ENCODE assay signal across 23 cellular contexts in the genomic region with DNA sequence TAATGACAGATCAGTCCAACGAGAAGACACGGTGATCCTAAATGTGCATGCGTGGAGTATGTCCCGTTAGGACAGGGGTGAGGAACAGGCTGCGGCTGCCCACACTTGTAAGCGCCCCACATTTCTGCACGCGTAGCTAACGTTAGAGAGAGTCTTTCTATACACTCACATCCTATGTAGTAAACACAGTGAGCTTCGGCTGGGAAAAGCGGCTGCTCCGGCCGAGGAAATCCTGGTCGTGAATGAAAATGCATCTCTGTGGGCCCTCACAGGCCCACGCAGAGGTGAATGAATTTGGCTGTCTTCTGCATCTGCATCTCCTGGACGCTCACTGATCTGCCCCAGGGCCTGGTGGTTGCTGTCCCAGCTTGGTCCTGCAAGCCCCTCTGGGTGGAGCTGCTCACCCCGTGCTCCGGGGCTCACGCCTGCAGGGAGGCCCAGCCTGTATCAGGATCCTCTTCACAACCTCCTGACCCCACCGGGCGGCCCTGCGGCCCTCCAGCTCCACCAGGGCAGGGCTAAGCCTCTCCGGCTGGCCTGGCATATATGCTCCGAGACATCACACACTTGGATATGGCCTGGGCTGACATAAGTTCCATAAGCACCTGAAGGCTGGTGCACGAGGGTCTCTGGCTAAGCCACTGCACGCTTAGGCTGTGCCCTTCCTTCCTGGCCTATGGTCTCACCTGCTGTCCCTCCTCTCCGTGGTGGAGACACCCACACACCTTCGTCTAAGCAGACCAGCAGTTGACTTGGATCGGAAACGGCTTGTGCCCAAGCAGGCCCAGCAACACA.
DNase-seq lines count a peak whose midpoint lies in the region; ATAC-seq and TF ChIP-seq lines count a peak whose summit lies in the region.
"Had no signal": no experiment of that assay in that cellular context is flagged by ENCODE, and none has a peak within 500 bp of the region (broad histone marks: within the 10 kb centered on the region; RNA-seq: fewer than 3 reads in every experiment).

No MANE protein-coding gene starts in this region.

- H3K4me3 ChIP-seq in coronary artery: no peak overlapping the region
- H3K4me3 ChIP-seq: A549; BLaER1 treated with 17β-estradiol and CSF1 and Interleukin-3, amounts not matched to agents 10 nM and 100 nM had no signal

- TF ChIP-seq CTCF in CD14-positive monocyte (IDR thresholded peaks at IDR 0.05) (no peak), coronary artery (IDR thresholded peaks at IDR 0.05) (no peak)

- no peak for DNase-seq in CD14-positive monocyte (ENCODE audit: low spot score)
- peak; percentile 56 for DNase-seq in coronary artery (ENCODE audit: low spot score)
- DNase-seq in mesenteric fat pad (ENCODE audit: low spot score): peak; percentile 82
- DNase-seq in nucleus accumbens (lab: John Stamatoyannopoulos, UW): no peak
- no peak for DNase-seq in DMS 273 (lab: John Stamatoyannopoulos, UW; ENCODE audit: unreplicated experiment)
- no peak for DNase-seq in left lobe of liver (ENCODE audit: low spot score)
- DNase-seq: AML-193; CD4-positive, alpha-beta memory T cell; DMS153; H7; NCI-H1048; NCI-H1417; NCI-H1694; NCI-H2081; NCI-H2227 treated with DMSO at 0.1 percent for 48 hours; NCI-H526 treated with DMSO at 0.1 percent for 48 hours; SHP77 treated with DMSO at 0.1 percent for 48 hours had no signal

- H3K36me3 Mint-ChIP-seq in CD14-positive monocyte: peaks cover 55 to 68% of the 10 kb centered on the region in 2 donors

- ATAC-seq in HG02870 (IDR thresholded peaks at IDR 0.05; ENCODE audit: unreplicated experiment) (no peak), left lobe of liver (no peak)
- ATAC-seq: A549, Panc1 had no signal

- intact Hi-C loops in CD14-positive monocyte (cut with micrococcal nuclease): no loop called here

- peaks cover 0 to 5% (median 0%) of the 10 kb centered on the region in 3 donors for H3K27me3 Mint-ChIP-seq in CD14-positive monocyte (ENCODE audit: low read depth in 3 of 3)
- H3K27me3 Mint-ChIP-seq: CD4-positive, alpha-beta memory T cell had no signal

- peak overlapping the region in 4 of 7 donors; percentile 3 to 69 (median 43) for H3K27ac Mint-ChIP-seq in CD14-positive monocyte

- peaks cover 0 to 2% (median 0%) of the 10 kb centered on the region in 7 donors for H3K9me3 Mint-ChIP-seq in CD14-positive monocyte
- H3K9me3 Mint-ChIP-seq: CD4-positive, alpha-beta memory T cell had no signal

- H3K4me3 Mint-ChIP-seq in CD14-positive monocyte: no peak overlapping the region
- H3K4me3 Mint-ChIP-seq: CD4-positive, alpha-beta memory T cell had no signal

- peaks cover 13% of the 10 kb centered on the region for H3K4me1 Mint-ChIP-seq in CD14-positive monocyte

- no peak overlapping the region for H3K27ac ChIP-seq in coronary artery
- H3K27ac ChIP-seq: A549; BLaER1 treated with 17β-estradiol and CSF1 and Interleukin-3, amounts not matched to agents 10 nM and 100 nM; KMS-11 had no signal

TF ChIP-seq in PFSK-1, 5 proteins besides CTCF, POLR2A, EP300 and RAD21:
- no peak for TF ChIP-seq SIN3A (IDR thresholded peaks at IDR 0.05; ENCODE audit: borderline replicate concordance, insufficient read depth, low read length)
- TF ChIP-seq POLR2AphosphoS5 (IDR thresholded peaks at IDR 0.05; ENCODE audit: low read depth, low read length): peak; percentile 22; the same call in 1 of the 2 replicates

Comparison
In these comparisons a context has a peak if more than half of its experiments do, and no peak if none do; other contexts are left out.
1. DNase-seq: peak in coronary artery (single experiment) and mesenteric fat pad (single experiment); none in CD14-positive monocyte (single experiment), nucleus accumbens (0 of 56), DMS 273 (single experiment) and left lobe of liver (single experiment).